10 cellular contexts compared by ENCODE assay signal in genomic region chr21:16070207-16070651, GRCh38.
A peak's percentile ranks its signal among the peaks of the same experiment; 100 is the strongest.
DNase-seq lines count a peak whose midpoint lies in the region; ATAC-seq and TF ChIP-seq lines count a peak whose summit lies in the region.
"Had no signal": no experiment of that assay in that cellular context is flagged by ENCODE, and none has a peak within 500 bp of the region (broad histone marks: within the 10 kb centered on the region; RNA-seq: fewer than 3 reads in every experiment).

No MANE protein-coding gene starts in this region.

- no peaks in the 10 kb centered on the region for H3K9me3 Mint-ChIP-seq in MCF 10A (ENCODE audit: unreplicated experiment)

- CTCF ChIA-PET in MCF 10A (lab: Yijun Ruan, JAX), result interaction anchor here (0.6 kb wide), 1 partner anchor 26 kb away, joined by 3 read pairs; no protein-coding TSS in a partner anchor

- TF ChIP-seq CTCF in breast epithelium (IDR thresholded peaks at IDR 0.05), result no peak
- TF ChIP-seq CTCF in MCF 10A (IDR thresholded peaks at IDR 0.05; ENCODE audit: unreplicated experiment), result no peak
- no peak for TF ChIP-seq CTCF in vagina (IDR thresholded peaks at IDR 0.05)

- intact Hi-C loops in breast epithelium (cut with DNase I; ENCODE audit: low total_unique reads) (no loop called here), MCF 10A (cut with micrococcal nuclease) (loop anchor here (10.0 kb wide), 1 partner anchor 975 kb away; no protein-coding TSS in a partner anchor), vagina (cut with DNase I) (no loop called here)

- peak overlapping the region; percentile 53 to 86 for H3K27ac ChIP-seq in breast epithelium
- H3K27ac ChIP-seq in vagina, result peak overlapping the region; percentile 55
- H3K27ac ChIP-seq: HL-60 had no signal

- POLR2A ChIA-PET in MCF 10A (lab: Yijun Ruan, JAX), result no interaction called here

- H3K27ac Mint-ChIP-seq in MCF 10A (ENCODE audit: low read depth, unreplicated experiment), result no peak overlapping the region
- H3K27ac Mint-ChIP-seq: B cell had no signal

- H3K4me3 ChIP-seq in breast epithelium (peak overlapping the region; percentile 35 to 63 (median 53)), vagina (peak overlapping the region; percentile 41 to 52)

- TF ChIP-seq POLR2A in breast epithelium (IDR thresholded peaks at IDR 0.05), result no peak
- TF ChIP-seq POLR2A in vagina (IDR thresholded peaks at IDR 0.05), result no peak

- H3K36me3 ChIP-seq in breast epithelium (no peaks in the 10 kb centered on the region), vagina (no peaks in the 10 kb centered on the region)

- H3K36me3 Mint-ChIP-seq in MCF 10A (ENCODE audit: insufficient read depth, unreplicated experiment), result no peaks in the 10 kb centered on the region

- H3K4me1 ChIP-seq in breast epithelium, result peaks cover 0 to 4% of the 10 kb centered on the region in 2 donors
- H3K4me1 ChIP-seq in vagina, result peaks cover 21% of the 10 kb centered on the region

- H3K9me3 ChIP-seq in breast epithelium (no peaks in the 10 kb centered on the region), vagina (no peaks in the 10 kb centered on the region)

- H3K4me3 Mint-ChIP-seq in MCF 10A (ENCODE audit: unreplicated experiment), result no peak overlapping the region
- H3K4me3 Mint-ChIP-seq: B cell had no signal

- DNase-seq in breast epithelium (ENCODE audit: low spot score in 2 of 2), result no peak
- DNase-seq in MCF 10A (ENCODE audit: unreplicated experiment), result no peak
- peak in 49 of 58 donors; percentile 6 to 77 (median 42) for DNase-seq in anterior cingulate cortex (lab: John Stamatoyannopoulos, UW)
- DNase-seq in left kidney (ENCODE audit: low read depth, low spot score), result peak; percentile 10
- DNase-seq in vagina (ENCODE audit: extremely low spot score in 2 of 2), result peak in 1 of 2 donors; percentile 85
- no peak for DNase-seq in NCI-H1694 (lab: John Stamatoyannopoulos, UW)
- no peak for DNase-seq in stimulated activated CD4-positive, alpha-beta T cell treated with anti-CD3 and anti-CD28 coated beads, Interleukin-15, amount 100 ng/mL, for 24 hours

- ATAC-seq in GM21423 (IDR thresholded peaks at IDR 0.05; ENCODE audit: unreplicated experiment), result no peak

- no TSS peak for BruUV-seq in MCF 10A (replicated peaks; lab: Mats Ljungman, UMichigan)

- H3K27me3 ChIP-seq in breast epithelium, result no peaks in the 10 kb centered on the region
- H3K27me3 ChIP-seq in vagina, result no peaks in the 10 kb centered on the region

- H3K27me3 Mint-ChIP-seq in MCF 10A (ENCODE audit: insufficient read depth, unreplicated experiment), result peaks cover 34% of the 10 kb centered on the region
- H3K27me3 Mint-ChIP-seq: B cell had no signal

- H3K4me1 Mint-ChIP-seq in MCF 10A (ENCODE audit: insufficient read depth, unreplicated experiment), result no peaks in the 10 kb centered on the region
- H3K4me1 Mint-ChIP-seq: B cell had no signal

Comparison
In these comparisons a context has a peak if more than half of its experiments do, and no peak if none do; other contexts are left out.
1. DNase-seq: peak in anterior cingulate cortex (49 of 58) and left kidney (single experiment); none in breast epithelium (0 of 2), MCF 10A (single experiment), NCI-H1694 (single experiment) and stimulated activated CD4-positive, alpha-beta T cell treated with anti-CD3 and anti-CD28 coated beads, Interleukin-15, amount 100 ng/mL, for 24 hours (single experiment).